ENCODE assay signal across 8 cellular contexts in the genomic region with DNA sequence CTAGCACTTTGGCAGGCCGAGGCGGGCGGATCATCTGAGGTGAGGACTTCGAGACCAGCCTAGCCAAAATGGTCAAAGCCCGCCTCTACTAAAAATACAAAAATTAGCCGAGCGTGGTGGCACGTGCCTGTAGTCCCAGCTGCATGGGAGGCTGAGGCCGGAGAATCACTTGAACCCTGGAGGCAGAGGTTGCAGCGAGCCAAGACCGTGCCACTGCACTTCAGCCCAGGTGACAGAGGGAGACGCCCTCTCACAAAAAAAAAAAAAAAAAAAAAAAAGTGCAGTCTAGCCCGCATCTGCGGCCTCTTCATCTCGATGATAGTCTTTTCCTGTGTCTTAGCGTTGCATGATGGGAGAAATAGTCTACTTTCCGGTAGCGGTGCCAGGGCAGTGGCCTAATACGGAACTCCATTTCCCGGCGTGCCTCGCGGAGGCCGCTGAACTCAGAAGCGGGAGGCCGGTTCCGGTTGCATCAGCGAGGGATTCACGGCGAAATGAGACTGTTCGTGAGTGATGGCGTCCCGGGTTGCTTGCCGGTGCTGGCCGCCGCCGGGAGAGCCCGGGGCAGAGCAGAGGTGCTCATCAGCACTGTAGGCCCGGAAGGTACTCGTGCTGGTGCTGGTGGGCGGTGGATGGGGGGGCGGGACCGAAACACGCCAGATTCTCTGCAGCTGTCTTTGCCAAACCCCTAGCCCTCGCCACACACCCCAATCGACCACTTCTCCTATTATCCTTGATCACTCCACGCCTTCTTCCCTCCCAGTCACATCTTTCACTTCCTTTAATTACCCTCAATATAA. TPM values are rescaled to one million over a fixed set of nuclear protein-coding genes. Genes with fewer than 3 reads are reported as not detected.
DNase-seq lines count a peak whose midpoint lies in the region; ATAC-seq, FAIRE-seq and TF ChIP-seq lines count a peak whose summit lies in the region.

TSS of gene MARS1 (plus strand) at position 472 of the 800 bp plus-strand sequence. CDS start at position 495, 23 bp downstream.

- no peaks in the 10 kb centered on the region for H3K27me3 ChIP-seq in pancreas
- peaks cover 0 to 1% of the 10 kb centered on the region in 2 donors for H3K27me3 ChIP-seq in tibial artery

- H3K27ac ChIP-seq in pancreas (peak within 1 kb of the TSS in 3 of 4 donors; percentile 6 to 50 (median 24)), tibial artery (peak within 1 kb of the TSS; percentile 78 to 82)

- H3K4me3 ChIP-seq in pancreas (peak within 1 kb of the TSS; percentile 53 to 93 (median 82)), tibial artery (peak within 1 kb of the TSS; percentile 86 to 98)

- H3K9me3 ChIP-seq in pancreas (no peaks in the 10 kb centered on the region), tibial artery (no peaks in the 10 kb centered on the region)

- ATAC-seq in HG02763 (IDR thresholded peaks at IDR 0.05; ENCODE audit: unreplicated experiment) (peak; percentile 98), Right ventricle myocardium superior (ENCODE audit: poor library complexity) (peak; percentile 99), pancreas (peak; percentile 98 to 100 (median 99))

- H3K4me1 ChIP-seq in pancreas: peaks cover 0 to 10% (median 0%) of the 10 kb centered on the region in 3 donors
- H3K4me1 ChIP-seq in tibial artery: peaks cover 0 to 17% (median 13%) of the 10 kb centered on the region in 4 donors

- intact Hi-C loops in Right ventricle myocardium superior (cut with DNase I) (no loop called here), pancreas (cut with DNase I) (no loop called here), tibial artery (cut with DNase I; ENCODE audit: low total_unique reads) (loop anchor here (1.0 to 10.0 kb wide), 2 partner anchors 25 to 137 kb away; no protein-coding TSS in a partner anchor)

- WGBS in pancreas, 2 donors: 7 to 9% methylated on average over 42 to 47 of the region's 47 CpGs

- DNase-seq in NCI-H1417 (lab: John Stamatoyannopoulos, UW): peak; percentile 95 to 99 (median 99)
- DNase-seq in SW 1271 (lab: John Stamatoyannopoulos, UW): peak; percentile 94 to 98
- DNase-seq in activated naive CD8-positive, alpha-beta T cell treated with anti-CD3 and anti-CD28 coated beads, Interleukin-2, amount 50 U/mL, for 16 hours (ENCODE audit: low read depth, low spot score): peak; percentile 86
- peak; percentile 97 for DNase-seq in Right ventricle myocardium superior
- peak; percentile 89 to 95 (median 94) for DNase-seq in pancreas
- DNase-seq in tibial artery: peak; percentile 97

- peak; percentile 43 for TF ChIP-seq CTCF in GM12874 (IDR thresholded peaks at IDR 0.05; ENCODE audit: insufficient read depth, low read depth, low read length)
- TF ChIP-seq CTCF in pancreas (IDR thresholded peaks at IDR 0.05): no peak
- TF ChIP-seq CTCF in tibial artery (IDR thresholded peaks at IDR 0.05): no peak

- H3K36me3 ChIP-seq in pancreas: peaks cover 0 to 21% (median 13%) of the 10 kb centered on the region in 3 donors
- H3K36me3 ChIP-seq in tibial artery: peaks cover 28 to 36% (median 32%) of the 10 kb centered on the region in 3 donors

- peak; percentile 85 for FAIRE-seq in pancreas (lab: Jason Lieb, UNC)

RNA-seq across cellular contexts. Expression of gene MARS1, which starts in this region (rescaled TPM):
- total RNA-seq in Right ventricle myocardium superior: 63.5 TPM
- total RNA-seq in pancreas: 100 to 1,000 TPM in 1 of 6 donors, 10 to 100 TPM in 5; 33.4 to 210 (median 80.7) TPM
- polyA plus RNA-seq in pancreas: 10 to 100 TPM; 87.5 to 90.6 TPM

Comparison
In these comparisons a context has a peak if more than half of its experiments do, and no peak if none do; other contexts are left out.
1. Peak in every context shown above with its lines: DNase-seq, ATAC-seq, H3K4me3 ChIP-seq and H3K27ac ChIP-seq.